ENCODE assay signal across 21 cellular contexts in the genomic region with DNA sequence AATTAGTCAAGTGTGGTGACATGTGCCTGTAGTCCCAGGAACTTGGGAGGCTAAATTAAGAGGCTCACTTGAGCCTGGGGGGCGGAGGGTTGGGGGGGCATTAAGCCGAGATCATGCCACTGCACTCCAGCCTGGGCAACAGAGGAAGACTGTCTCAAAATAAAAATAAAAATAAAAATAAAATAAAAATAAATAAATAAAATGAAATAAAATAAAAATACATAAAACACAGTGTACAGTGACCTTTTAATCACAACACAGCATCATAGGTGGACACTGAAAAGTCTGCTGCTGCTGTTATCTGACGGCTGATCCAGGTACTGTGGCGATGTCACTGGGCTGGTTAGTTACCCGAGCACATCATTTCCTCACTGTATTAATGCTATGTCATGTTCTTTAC. TPM values are rescaled to one million over a fixed set of nuclear protein-coding genes. Genes with fewer than 3 reads are reported as not detected.
DNase-seq lines count a peak whose midpoint lies in the region; ATAC-seq and TF ChIP-seq lines count a peak whose summit lies in the region.
"Had no signal": no experiment of that assay in that cellular context is flagged by ENCODE, and none has a peak within 500 bp of the region (broad histone marks: within the 10 kb centered on the region; RNA-seq: fewer than 3 reads in every experiment).

No MANE protein-coding gene starts in this region.

- H3K27ac Mint-ChIP-seq in CD4-positive, alpha-beta T cell: peak overlapping the region; percentile 42
- H3K27ac Mint-ChIP-seq in WTC11 (no peak overlapping the region), neural crest cell (ENCODE audit: unreplicated experiment) (peak overlapping the region; percentile 62)
- H3K27ac Mint-ChIP-seq: GM23338 had no signal

- no peak overlapping the region for H3K27ac ChIP-seq in CD4-positive, alpha-beta T cell (ENCODE audit: low read depth, low read length)
- H3K27ac ChIP-seq in heart left ventricle: no peak overlapping the region
- H3K27ac ChIP-seq: A549; BLaER1 treated with 17β-estradiol and CSF1 and Interleukin-3, amounts not matched to agents 10 nM and 100 nM had no signal

- H3K4me1 Mint-ChIP-seq in CD4-positive, alpha-beta T cell (ENCODE audit: low read depth): peaks cover 56% of the 10 kb centered on the region
- H3K4me1 Mint-ChIP-seq in WTC11 (peaks cover 20% of the 10 kb centered on the region), neural crest cell (peaks cover 16% of the 10 kb centered on the region)
- H3K4me1 Mint-ChIP-seq: CD14-positive monocyte had no signal

- POLR2A ChIA-PET in CD4-positive, alpha-beta T cell (lab: Charles Lee): interaction anchor here (1.2 kb wide), 1 partner anchor 145 kb away, joined by 3 read pairs; the partner anchor contains the start of gene IDI1
- POLR2A ChIA-PET in WTC11 (lab: Charles Lee): no interaction called here

- no peaks in the 10 kb centered on the region for H3K9me3 Mint-ChIP-seq in CD4-positive, alpha-beta T cell
- H3K9me3 Mint-ChIP-seq in WTC11: no peaks in the 10 kb centered on the region
- no peaks in the 10 kb centered on the region for H3K9me3 Mint-ChIP-seq in neural crest cell
- H3K9me3 Mint-ChIP-seq: CD14-positive monocyte; CD4-positive, alpha-beta memory T cell; GM23338; H9 had no signal

- no peak overlapping the region for H3K4me3 ChIP-seq in heart left ventricle
- H3K4me3 ChIP-seq: A549; BLaER1 treated with 17β-estradiol and CSF1 and Interleukin-3, amounts not matched to agents 10 nM and 100 nM; GM23338 had no signal

- no peaks in the 10 kb centered on the region for H3K27me3 Mint-ChIP-seq in CD4-positive, alpha-beta T cell
- H3K27me3 Mint-ChIP-seq in WTC11 (ENCODE audit: low read depth) (no peaks in the 10 kb centered on the region), neural crest cell (ENCODE audit: low read depth) (no peaks in the 10 kb centered on the region)
- H3K27me3 Mint-ChIP-seq: CD4-positive, alpha-beta memory T cell had no signal

- no peak for DNase-seq in CD4-positive, alpha-beta T cell
- DNase-seq in WTC11 (ENCODE audit: low spot score): no peak
- DNase-seq in neural crest cell (ENCODE audit: low read depth, low spot score): no peak
- DNase-seq in heart left ventricle: no peak
- no peak for DNase-seq in activated CD8-positive, alpha-beta memory T cell treated with anti-CD3 and anti-CD28 coated beads for 24 hours
- DNase-seq: 8988T; ACHN; AML-193; BE2C; Calu3; CD4-positive, alpha-beta memory T cell; COR-L47; DMS79; GF-D8; H9 had no signal

- peaks cover 34% of the 10 kb centered on the region for H3K36me3 Mint-ChIP-seq in CD4-positive, alpha-beta T cell (ENCODE audit: low read depth)
- H3K36me3 Mint-ChIP-seq in WTC11: peaks cover 9% of the 10 kb centered on the region
- peaks cover 10% of the 10 kb centered on the region for H3K36me3 Mint-ChIP-seq in neural crest cell (ENCODE audit: low read depth)

- TF ChIP-seq POLR2A in heart left ventricle (IDR thresholded peaks at IDR 0.05): no peak

- no peaks in the 10 kb centered on the region for H3K27me3 ChIP-seq in CD4-positive, alpha-beta T cell (ENCODE audit: control insufficient read depth, insufficient read depth, low read length)
- no peaks in the 10 kb centered on the region for H3K27me3 ChIP-seq in heart left ventricle
- H3K27me3 ChIP-seq: BE2C; BLaER1 treated with 17β-estradiol and CSF1 and Interleukin-3, amounts not matched to agents 10 nM and 100 nM had no signal

- peaks cover 0 to 26% (median 7%) of the 10 kb centered on the region in 9 donors for H3K36me3 ChIP-seq in heart left ventricle

- H3K9me3 ChIP-seq in CD4-positive, alpha-beta T cell (ENCODE audit: control insufficient read depth, low read length): no peaks in the 10 kb centered on the region
- H3K9me3 ChIP-seq in heart left ventricle: no peaks in the 10 kb centered on the region
- H3K9me3 ChIP-seq: A549; BE2C; BLaER1 treated with 17β-estradiol and CSF1 and Interleukin-3, amounts not matched to agents 10 nM and 100 nM had no signal

- no peak overlapping the region for H3K4me3 Mint-ChIP-seq in CD4-positive, alpha-beta T cell
- no peak overlapping the region for H3K4me3 Mint-ChIP-seq in WTC11
- no peak overlapping the region for H3K4me3 Mint-ChIP-seq in neural crest cell
- H3K4me3 Mint-ChIP-seq: CD14-positive monocyte; CD4-positive, alpha-beta memory T cell; GM23338; H9 had no signal

- CTCF ChIA-PET in CD4-positive, alpha-beta T cell (lab: Charles Lee): no interaction called here
- CTCF ChIA-PET in WTC11 (lab: Charles Lee): no interaction called here

- intact Hi-C loops in CD4-positive, alpha-beta T cell (cut with DNase I, micrococcal nuclease): no loop called here
- intact Hi-C loops in heart left ventricle (cut with DNase I): no loop called here

- no peak for ATAC-seq in CD4-positive, alpha-beta T cell (ENCODE audit: poor library complexity)
- ATAC-seq in WTC11: no peak
- no peak for ATAC-seq in GM21381 (IDR thresholded peaks at IDR 0.05; ENCODE audit: unreplicated experiment)
- ATAC-seq in heart left ventricle: no peak
- ATAC-seq: A549, GM23338, HCT116 had no signal

- no peak for TF ChIP-seq CTCF in CD4-positive, alpha-beta T cell (IDR thresholded peaks at IDR 0.05)
- TF ChIP-seq CTCF in WTC11 (IDR thresholded peaks at IDR 0.05) (no peak), neural crest cell (conservative IDR thresholded peaks at IDR 0.05) (no peak), heart left ventricle (IDR thresholded peaks at IDR 0.05) (no peak)

- 95 to 97% (median 96%) methylated on average over 5 of the region's 5 CpGs for WGBS in heart left ventricle, 4 donors

- peaks cover 0 to 26% (median 2%) of the 10 kb centered on the region in 12 donors for H3K4me1 ChIP-seq in heart left ventricle
- H3K4me1 ChIP-seq: BE2C had no signal

TF ChIP-seq in WTC11, 78 proteins besides CTCF, POLR2A, EP300 and RAD21:
- TF ChIP-seq USF1 (CRISPR knock-in tag; IDR thresholded peaks at IDR 0.05): no peak
- peak; percentile 90 for TF ChIP-seq HMGA2 (CRISPR knock-in tag; IDR thresholded peaks at IDR 0.05)

RNA-seq across cellular contexts. Expression of gene LARP4B, which starts 27.1 kb away (rescaled TPM):
- total RNA-seq in CD4-positive, alpha-beta T cell: 10 to 100 TPM; 33.1 to 40.2 TPM
- total RNA-seq in WTC11 (2021) (83.0 to 91.5 TPM (median 87.1 TPM) in 3 replicates), neural crest cell (75.2 and 75.4 TPM in 2 replicates), heart left ventricle (10 to 100 TPM; 26.8 to 81.1 (median 64.8) TPM)
- 10 to 100 TPM; 20.1 to 23.1 TPM for polyA plus RNA-seq in heart left ventricle
